13 cellular contexts compared by ENCODE assay signal in genomic region chr2:207683879-207684627, GRCh38. TPM values are rescaled to one million over a fixed set of nuclear protein-coding genes. Genes with fewer than 3 reads are reported as not detected.
A peak's percentile ranks its signal among the peaks of the same experiment; 100 is the strongest.
DNase-seq lines count a peak whose midpoint lies in the region; ATAC-seq and TF ChIP-seq lines count a peak whose summit lies in the region.
"Had no signal": no experiment of that assay in that cellular context is flagged by ENCODE, and none has a peak within 500 bp of the region (broad histone marks: within the 10 kb centered on the region; RNA-seq: fewer than 3 reads in every experiment).

No MANE protein-coding gene starts in this region.

- H3F3A ChIP-seq in PC-3 (ENCODE audit: low read length, unreplicated experiment) = no peaks in the 10 kb centered on the region

- no peaks in the 10 kb centered on the region for H3K36me3 Mint-ChIP-seq in naive thymus-derived CD8-positive, alpha-beta T cell
- H3K36me3 Mint-ChIP-seq in activated naive CD4-positive, alpha-beta T cell treated with anti-CD3 and anti-CD28 coated beads for 36 hours (ENCODE audit: low read depth) = no peaks in the 10 kb centered on the region

- H3K27me3 ChIP-seq in PC-3 (ENCODE audit: low read length) = no peaks in the 10 kb centered on the region

- peak; percentile 48 for DNase-seq in H4 (ENCODE audit: low spot score)
- DNase-seq in PC-3 = peak; percentile 96
- DNase-seq in epithelial cell of esophagus (ENCODE audit: low read depth) = peak; percentile 61
- peak; percentile 42 for DNase-seq in retinal pigment epithelial cell (ENCODE audit: low read depth)
- no peak for DNase-seq in naive thymus-derived CD8-positive, alpha-beta T cell
- no peak for DNase-seq in NCI-H1417 treated with DMSO at 0.1 percent for 48 hours (lab: John Stamatoyannopoulos, UW)
- no peak for DNase-seq in activated naive CD4-positive, alpha-beta T cell treated with anti-CD3 and anti-CD28 coated beads for 36 hours
- DNase-seq in NCI-H2107 treated with DMSO at 0.1 percent for 48 hours (lab: John Stamatoyannopoulos, UW; ENCODE audit: unreplicated experiment) = no peak
- DNase-seq: activated T-cell treated with anti-CD3 and anti-CD28 coated beads, Interleukin-2, amount 50 U/mL, for 48 hours; lower lobe of right lung; NCI-H510A had no signal

- no peaks in the 10 kb centered on the region for H3K9me2 ChIP-seq in PC-3 (replicated peaks; ENCODE audit: low read length)

- peak; percentile 87 for ATAC-seq in PC-3
- no peak for ATAC-seq in naive thymus-derived CD8-positive, alpha-beta T cell
- ATAC-seq: lower lobe of right lung had no signal

- H2AFZ ChIP-seq in PC-3 (ENCODE audit: low read length) = no peak overlapping the region

- H3K79me2 ChIP-seq in PC-3 (ENCODE audit: low read length) = no peaks in the 10 kb centered on the region

- H3K9ac ChIP-seq in PC-3 (ENCODE audit: low read length) = peak overlapping the region; percentile 82

- H3K9me3 Mint-ChIP-seq in naive thymus-derived CD8-positive, alpha-beta T cell = no peaks in the 10 kb centered on the region
- no peaks in the 10 kb centered on the region for H3K9me3 Mint-ChIP-seq in activated naive CD4-positive, alpha-beta T cell treated with anti-CD3 and anti-CD28 coated beads for 36 hours
- H3K9me3 Mint-ChIP-seq: T-helper 1 cell treated with Interleukin-12 subunit alpha and Interleukin-12 subunit beta and Interleukin-4 antibody, amounts not matched to agents 30 μg/mL and 1 μg/mL, for 36 hours had no signal

- H3K9me3 ChIP-seq in PC-3 (ENCODE audit: low read length) = no peaks in the 10 kb centered on the region
- H3K9me3 ChIP-seq: lower lobe of right lung, thoracic aorta had no signal

- H3K4me3 Mint-ChIP-seq in naive thymus-derived CD8-positive, alpha-beta T cell = no peak overlapping the region
- no peak overlapping the region for H3K4me3 Mint-ChIP-seq in activated naive CD4-positive, alpha-beta T cell treated with anti-CD3 and anti-CD28 coated beads for 36 hours
- H3K4me3 Mint-ChIP-seq: T-helper 1 cell treated with Interleukin-12 subunit alpha and Interleukin-12 subunit beta and Interleukin-4 antibody, amounts not matched to agents 30 μg/mL and 1 μg/mL, for 36 hours had no signal

- H3K4me1 ChIP-seq in PC-3 (ENCODE audit: insufficient read depth, low read length) = peaks cover 23% of the 10 kb centered on the region
- H3K4me1 ChIP-seq: lower lobe of right lung had no signal

- H3K27me3 Mint-ChIP-seq in naive thymus-derived CD8-positive, alpha-beta T cell = peaks cover 7 to 21% (median 11%) of the 10 kb centered on the region in 5 donors
- H3K27me3 Mint-ChIP-seq in activated naive CD4-positive, alpha-beta T cell treated with anti-CD3 and anti-CD28 coated beads for 36 hours (ENCODE audit: low read depth) = peaks cover 4% of the 10 kb centered on the region

- H3K27ac Mint-ChIP-seq in naive thymus-derived CD8-positive, alpha-beta T cell = no peak overlapping the region
- H3K27ac Mint-ChIP-seq in activated naive CD4-positive, alpha-beta T cell treated with anti-CD3 and anti-CD28 coated beads for 36 hours = no peak overlapping the region
- H3K27ac Mint-ChIP-seq: T-helper 1 cell treated with Interleukin-12 subunit alpha and Interleukin-12 subunit beta and Interleukin-4 antibody, amounts not matched to agents 30 μg/mL and 1 μg/mL, for 36 hours had no signal

- H4K20me1 ChIP-seq in PC-3 (ENCODE audit: low read length) = no peaks in the 10 kb centered on the region

- H3K36me3 ChIP-seq in PC-3 (ENCODE audit: low read depth, low read length) = no peaks in the 10 kb centered on the region
- H3K36me3 ChIP-seq: lower lobe of right lung, thoracic aorta had no signal

- BruUV-seq in PC-3 (replicated peaks; lab: Mats Ljungman, UMichigan) = no TSS peak

- peak overlapping the region; percentile 94 for H3K27ac ChIP-seq in PC-3 (ENCODE audit: low read length)
- H3K27ac ChIP-seq: lower lobe of right lung, thoracic aorta had no signal

- CTCF ChIA-PET in PC-3 (lab: Charles Lee) = interaction anchor here (0.6 to 1.1 kb wide), 5 partner anchors 9 to 356 kb away, joined by 3 to 5 read pairs (median 4); partner anchors contain the start of genes CCNYL1 and METTL21A
- CTCF ChIA-PET in activated naive CD4-positive, alpha-beta T cell treated with anti-CD3 and anti-CD28 coated beads for 36 hours (lab: Charles Lee) = no interaction called here

- POLR2A ChIA-PET in PC-3 (lab: Charles Lee; ENCODE audit: unreplicated experiment) = interaction anchor here (0.5 to 1.3 kb wide), 8 partner anchors 22 to 495 kb away, joined by 3 to 12 read pairs (median 6); partner anchors contain the start of genes CCNYL1 and METTL21A
- POLR2A ChIA-PET in naive thymus-derived CD8-positive, alpha-beta T cell (lab: Charles Lee) = no interaction called here

- TF ChIP-seq CTCF in PC-3 (conservative IDR thresholded peaks at IDR 0.05; ENCODE audit: low read depth, low read length) (no peak), epithelial cell of esophagus (IDR thresholded peaks at IDR 0.05; ENCODE audit: insufficient read depth, low read depth, low read length, missing control alignments) (no peak), retinal pigment epithelial cell (conservative IDR thresholded peaks at IDR 0.05; ENCODE audit: low read depth, low read length) (no peak)

- H3K4me3 ChIP-seq in PC-3 (ENCODE audit: low read length) (peak overlapping the region; percentile 9; the same call in 1 of the 2 replicates), epithelial cell of esophagus (ENCODE audit: low read length) (no peak overlapping the region), retinal pigment epithelial cell (ENCODE audit: low read length) (no peak overlapping the region)
- H3K4me3 ChIP-seq: lower lobe of right lung, thoracic aorta had no signal

- peak overlapping the region; percentile 74 for H3K4me2 ChIP-seq in PC-3 (ENCODE audit: low read length)

- intact Hi-C loops in PC-3 (cut with micrococcal nuclease) = loop anchor here (1.0 to 2.0 kb wide), 3 partner anchors 20 to 59 kb away; partner anchors contain the start of genes CCNYL1 and METTL21A
- intact Hi-C loops in activated naive CD4-positive, alpha-beta T cell treated with anti-CD3 and anti-CD28 coated beads for 36 hours (cut with micrococcal nuclease) = no loop called here

- peaks cover 0 to 2% (median 0%) of the 10 kb centered on the region in 4 donors for H3K4me1 Mint-ChIP-seq in naive thymus-derived CD8-positive, alpha-beta T cell
- peaks cover 10% of the 10 kb centered on the region for H3K4me1 Mint-ChIP-seq in activated naive CD4-positive, alpha-beta T cell treated with anti-CD3 and anti-CD28 coated beads for 36 hours (ENCODE audit: low read depth)

RNA-seq across cellular contexts. Expression of gene CCNYL1, which starts 27.4 kb away (rescaled TPM):
- 1.6 and 3.3 TPM in 2 replicates for total RNA-seq in H4 (2014; rRNA removed; shearing (Covaris generic))
- 14.7 and 19.2 TPM in 2 replicates for total RNA-seq in PC-3 (2014; rRNA removed)
- total RNA-seq in naive thymus-derived CD8-positive, alpha-beta T cell = 10 to 100 TPM; 11.7 to 14.3 TPM
- 1 to 10 TPM; 1.2 to 2.1 (median 1.3) TPM for polyA plus RNA-seq in naive thymus-derived CD8-positive, alpha-beta T cell
- 1 to 10 TPM; 2.5 to 2.7 TPM for total RNA-seq in activated naive CD4-positive, alpha-beta T cell treated with anti-CD3 and anti-CD28 coated beads for 36 hours

RNA-seq across cellular contexts. Expression of gene METTL21A, which starts 58.9 kb away (rescaled TPM):
- 20.8 and 38.1 TPM in 2 replicates for total RNA-seq in H4 (2014; rRNA removed; shearing (Covaris generic))
- total RNA-seq in PC-3 (2014; rRNA removed) = 35.3 and 66.3 TPM in 2 replicates
- 10 to 100 TPM; 29.6 to 29.9 TPM for total RNA-seq in naive thymus-derived CD8-positive, alpha-beta T cell
- polyA plus RNA-seq in naive thymus-derived CD8-positive, alpha-beta T cell = 10 to 100 TPM; 34.2 to 50.4 (median 39.4) TPM
- 10 to 100 TPM; 18.6 to 19.0 TPM for total RNA-seq in activated naive CD4-positive, alpha-beta T cell treated with anti-CD3 and anti-CD28 coated beads for 36 hours

Comparison
In these comparisons a context has a peak if more than half of its experiments do, and no peak if none do; other contexts are left out.
1. DNase-seq: peak in H4 (single experiment), PC-3 (single experiment), epithelial cell of esophagus (single experiment) and retinal pigment epithelial cell (single experiment); none in naive thymus-derived CD8-positive, alpha-beta T cell (0 of 10), NCI-H1417 treated with DMSO at 0.1 percent for 48 hours (single experiment), activated naive CD4-positive, alpha-beta T cell treated with anti-CD3 and anti-CD28 coated beads for 36 hours (single experiment) and NCI-H2107 treated with DMSO at 0.1 percent for 48 hours (single experiment).